Comparison of ENCODE assay signal across 28 cellular contexts in the genomic region with DNA sequence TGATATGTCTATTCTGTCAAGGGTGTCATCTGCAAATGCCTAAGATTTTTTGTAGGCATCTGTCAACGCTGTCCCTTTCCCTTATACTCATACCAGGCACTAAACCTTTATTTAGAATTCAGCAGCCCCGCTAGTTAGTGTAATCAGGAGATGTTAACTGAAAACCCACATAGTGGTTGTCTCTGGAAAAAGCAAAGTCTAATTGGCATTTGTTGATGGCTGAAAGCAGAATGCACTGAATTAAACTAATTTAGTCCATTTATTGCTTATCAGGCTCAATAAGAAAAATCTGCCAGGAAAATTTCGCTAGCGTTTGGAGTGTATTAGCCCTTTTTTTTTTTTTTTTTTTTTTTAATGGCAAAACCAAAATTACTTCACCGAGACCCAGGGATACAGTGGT.
"Had no signal": no experiment of that assay in that cellular context is flagged by ENCODE, and none has a peak within 500 bp of the region (broad histone marks: within the 10 kb centered on the region; RNA-seq: fewer than 3 reads in every experiment).

No MANE protein-coding gene starts in this region.

- H3K4me3 ChIP-seq: left ventricle myocardium inferior, lung, mucosa of descending colon, ovary, right atrium auricular region, spleen, stomach, suprapubic skin, thoracic aorta, tibial artery, uterus had no signal

- H3K9me3 Mint-ChIP-seq: immature natural killer cell; memory B cell; naive thymus-derived CD4-positive, alpha-beta T cell; natural killer cell treated with Interleukin-12 subunit alpha and Interleukin-12 subunit beta and Interleukin-15 and Interleukin-18, amount 100 ng/mL, for 72 hours; stimulated activated naive B cell treated with anti-CD40 and anti-IgM and Interleukin-4, amounts not matched to agents 10 μg/mL and 1 μg/mL and 100 μg/mL, for 72 hours had no signal

- H3K4me3 Mint-ChIP-seq: immature natural killer cell; memory B cell; naive thymus-derived CD4-positive, alpha-beta T cell; natural killer cell treated with Interleukin-12 subunit alpha and Interleukin-12 subunit beta and Interleukin-15 and Interleukin-18, amount 100 ng/mL, for 72 hours; stimulated activated naive B cell treated with anti-CD40 and anti-IgM and Interleukin-4, amounts not matched to agents 10 μg/mL and 1 μg/mL and 100 μg/mL, for 72 hours had no signal

- H3K27ac Mint-ChIP-seq: immature natural killer cell; memory B cell; naive thymus-derived CD4-positive, alpha-beta T cell; natural killer cell treated with Interleukin-12 subunit alpha and Interleukin-12 subunit beta and Interleukin-15 and Interleukin-18, amount 100 ng/mL, for 72 hours; progenitor cell of endocrine pancreas; stimulated activated naive B cell treated with anti-CD40 and anti-IgM and Interleukin-4, amounts not matched to agents 10 μg/mL and 1 μg/mL and 100 μg/mL, for 72 hours had no signal

- H3K4me1 ChIP-seq: left ventricle myocardium inferior, right atrium auricular region, spleen, stomach, suprapubic skin, tibial artery, uterus had no signal

- H3K27me3 ChIP-seq: ovary, right atrium auricular region, spleen, stomach, suprapubic skin, tibial artery, uterus had no signal

- H3K4me1 Mint-ChIP-seq: immature natural killer cell, memory B cell had no signal

- H3K27ac ChIP-seq: left ventricle myocardium inferior, ovary, right atrium auricular region, spleen, stomach, suprapubic skin, thoracic aorta, tibial artery, uterus had no signal

- H3K36me3 ChIP-seq: ovary, uterus had no signal

- DNase-seq: hypothalamus; immature natural killer cell; kidney; left colon; left ventricle myocardium inferior; mucosa of descending colon; naive thymus-derived CD4-positive, alpha-beta T cell; ovary; small intestine; spleen; stimulated activated CD4-positive, alpha-beta T cell treated with anti-CD3 and anti-CD28 coated beads, Interleukin-1b, Interleukin-23, amount 100 ng/mL, for 48 hours; stimulated activated CD4-positive, alpha-beta T cell treated with anti-CD3 and anti-CD28 coated beads, Interleukin-2, amount 100 ng/mL, for 48 hours; stimulated activated CD4-positive, alpha-beta T cell treated with anti-CD3 and anti-CD28 coated beads, Interleukin-4, amount 100 ng/mL, for 4 hours; stimulated activated CD8-positive, alpha-beta memory T cell treated with anti-CD3 and anti-CD28 coated beads, Interleukin-4, amount 100 ng/mL, for 48 hours; stimulated activated naive B cell treated with anti-CD40 and anti-IgM and Interleukin-4, amounts not matched to agents 10 μg/mL and 1 μg/mL and 100 μg/mL, for 72 hours; stimulated activated naive CD8-positive, alpha-beta T cell treated with anti-CD3 and anti-CD28 coated beads, Interleukin-15, Interleukin-2, amounts not matched to agents 100 U/mL and 50 U/mL, for 24 hours; stomach; tibial artery; trophoblast cell; uterus had no signal

- ATAC-seq: left colon; mucosa of descending colon; naive thymus-derived CD4-positive, alpha-beta T cell; natural killer cell treated with Interleukin-12 subunit alpha and Interleukin-12 subunit beta and Interleukin-15 and Interleukin-18, amount 100 ng/mL, for 72 hours; sciatic nerve; stimulated activated naive B cell treated with anti-CD40 and anti-IgM and Interleukin-4, amounts not matched to agents 10 μg/mL and 1 μg/mL and 100 μg/mL, for 72 hours; stimulated activated naive CD8-positive, alpha-beta T cell treated with anti-CD3 and anti-CD28 coated beads, Interleukin-15, Interleukin-2, amounts not matched to agents 100 U/mL and 50 U/mL, for 24 hours had no signal

- H3K27me3 Mint-ChIP-seq: memory B cell; naive thymus-derived CD4-positive, alpha-beta T cell; natural killer cell treated with Interleukin-12 subunit alpha and Interleukin-12 subunit beta and Interleukin-15 and Interleukin-18, amount 100 ng/mL, for 72 hours; progenitor cell of endocrine pancreas; stimulated activated naive B cell treated with anti-CD40 and anti-IgM and Interleukin-4, amounts not matched to agents 10 μg/mL and 1 μg/mL and 100 μg/mL, for 72 hours had no signal

- H3K9me3 ChIP-seq: left ventricle myocardium inferior, mucosa of descending colon, ovary, right atrium auricular region, spleen, stomach, suprapubic skin, thoracic aorta, tibial artery, uterus had no signal
